In the genomic region with DNA sequence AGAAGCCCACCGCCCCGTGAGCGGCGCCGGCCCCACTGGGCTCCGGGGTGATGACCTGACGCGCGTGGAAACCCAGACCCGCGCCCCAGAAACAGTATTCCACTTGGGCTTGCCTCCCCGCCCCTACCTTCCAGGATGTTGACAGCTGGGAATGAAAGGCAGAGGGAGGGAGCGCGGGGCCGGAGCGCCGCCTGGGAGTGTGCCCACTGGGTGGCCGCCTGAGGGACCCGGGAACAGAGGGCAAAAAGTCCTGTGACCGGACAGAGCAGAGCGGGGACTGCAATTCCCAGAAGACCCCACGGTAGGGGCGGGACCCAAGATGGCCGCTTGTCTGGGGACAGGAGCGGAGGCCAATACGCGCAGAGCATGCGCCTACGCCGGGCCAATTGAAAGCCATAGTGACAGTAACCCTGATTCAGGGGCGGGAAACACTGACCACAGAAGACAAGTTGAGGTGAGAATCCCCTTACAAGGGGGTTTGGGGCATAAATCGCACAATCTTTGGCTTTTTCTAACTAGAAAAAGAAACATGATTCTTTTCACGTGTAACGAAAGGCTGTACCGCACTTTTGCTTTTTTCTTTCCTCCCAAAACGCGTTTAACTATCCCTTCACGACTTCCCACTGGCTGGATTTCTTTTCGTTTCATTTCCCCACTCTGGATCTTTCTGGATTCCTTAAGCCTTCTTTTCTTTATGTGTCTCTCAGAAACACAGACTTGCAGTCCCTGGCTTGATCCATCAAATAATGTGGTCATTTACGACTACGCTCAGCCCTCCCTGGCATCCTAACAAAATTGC, we compare ENCODE assay signal across 1 cellular context.
TF ChIP-seq lines count a peak whose summit lies in the region.

FHIT (minus strand) TSS at position 279 of the 799 bp plus-strand sequence.

TF ChIP-seq in SK-N-SH treated with all-trans-retinoic acid at 6 μM for 48 hours, 23 proteins besides CTCF, POLR2A, EP300 and RAD21 (continued from another document):
- no peak for TF ChIP-seq CSRNP3 (CRISPR knock-in tag; IDR thresholded peaks at IDR 0.05)
